Comparison of ENCODE assay signal across 10 cellular contexts in genomic region chr2:213766062-213766461, GRCh38.
DNase-seq lines count a peak whose midpoint lies in the region; ATAC-seq and FAIRE-seq lines count a peak whose summit lies in the region.
"Had no signal": no experiment of that assay in that cellular context is flagged by ENCODE, and none has a peak within 500 bp of the region (broad histone marks: within the 10 kb centered on the region; RNA-seq: fewer than 3 reads in every experiment).

No MANE protein-coding gene starts in this region.

- WGBS in mesodermal cell (ENCODE audit: insufficient coverage in 2 of 2), 2 experiments = 100% methylated on average over 1 of the region's 1 CpG; no CpG with 5 or more reads in 1 of the 2 experiments

- peak overlapping the region; percentile 65 for H3K27ac ChIP-seq in mesodermal cell (ENCODE audit: low read depth, low read length, severe bottlenecking)

- ATAC-seq in GM19035 (IDR thresholded peaks at IDR 0.05; ENCODE audit: unreplicated experiment) (peak; percentile 44), GM21786 (IDR thresholded peaks at IDR 0.05; ENCODE audit: unreplicated experiment) (peak; percentile 41), HG03159 (IDR thresholded peaks at IDR 0.05; ENCODE audit: unreplicated experiment) (peak; percentile 43)
- ATAC-seq: left colon had no signal

- DNase-seq in SHP77 (lab: John Stamatoyannopoulos, UW) = no peak
- DNase-seq in NCI-H1105 treated with DMSO at 0.1 percent for 48 hours (lab: John Stamatoyannopoulos, UW) = no peak
- DNase-seq in urothelium cell line (ENCODE audit: low spot score) = no peak
- DNase-seq: left colon, NCI-H1092 treated with DMSO at 0.1 percent for 48 hours had no signal

- no peaks in the 10 kb centered on the region for H3K9me3 ChIP-seq in mesodermal cell (ENCODE audit: control insufficient read depth, low read length)
- H3K9me3 ChIP-seq: HAP-1 had no signal

- no peak overlapping the region for H3K4me3 ChIP-seq in mesodermal cell (ENCODE audit: extremely low read depth, insufficient read depth, low read length, poor library complexity, severe bottlenecking)
- H3K4me3 ChIP-seq: HAP-1 had no signal

- FAIRE-seq in urothelium cell line (lab: Jason Lieb, UNC) = no peak

- H3K36me3 ChIP-seq in mesodermal cell (ENCODE audit: control insufficient read depth, insufficient read depth, low read length) = no peaks in the 10 kb centered on the region
- H3K36me3 ChIP-seq: HAP-1 had no signal

- no peaks in the 10 kb centered on the region for H3K4me1 ChIP-seq in mesodermal cell (ENCODE audit: control insufficient read depth, insufficient read depth, low read length, poor library complexity, severe bottlenecking)
- H3K4me1 ChIP-seq: HAP-1 had no signal
